Comparison of ENCODE assay signal across 30 cellular contexts in the genomic region with DNA sequence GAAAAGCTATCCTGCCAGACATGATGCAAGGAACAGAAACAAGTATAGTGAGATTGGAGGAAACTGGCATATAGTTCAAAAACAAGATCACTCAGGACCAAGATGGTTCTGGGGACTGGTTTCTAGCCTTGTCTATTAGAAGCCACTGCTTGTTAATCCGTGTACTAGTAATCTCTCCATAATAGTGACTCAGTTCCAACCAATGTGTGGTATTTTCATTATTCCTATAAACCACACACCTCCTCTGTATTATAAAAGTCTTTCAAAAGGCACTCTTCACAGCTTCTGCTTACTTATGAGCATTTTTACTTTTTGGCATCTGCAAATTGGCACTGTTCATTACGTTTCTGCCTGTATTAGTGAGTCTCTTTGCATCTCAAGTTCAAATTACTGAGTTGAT.
DNase-seq lines count a peak whose midpoint lies in the region; FAIRE-seq and TF ChIP-seq lines count a peak whose summit lies in the region.
"Had no signal": no experiment of that assay in that cellular context is flagged by ENCODE, and none has a peak within 500 bp of the region (broad histone marks: within the 10 kb centered on the region; RNA-seq: fewer than 3 reads in every experiment).

No MANE protein-coding gene starts in this region.

- H3K36me3 ChIP-seq in GM23248 (ENCODE audit: low read depth) = no peaks in the 10 kb centered on the region
- H3K36me3 ChIP-seq: BE2C, pancreas, spleen had no signal

- H3K27ac ChIP-seq in GM23248 (no peak overlapping the region), RWPE1 (no peak overlapping the region), epithelial cell of prostate (peak overlapping the region; percentile 3)
- H3K27ac ChIP-seq: hepatocyte, pancreas, spleen, VCaP had no signal

- H3K9ac ChIP-seq in GM23248 = no peak overlapping the region

- DNase-seq in GM23248 (peak; percentile 35), RWPE1 (ENCODE audit: low spot score) (peak; percentile 5), epithelial cell of prostate (ENCODE audit: low read depth, low spot score) (no peak), urothelium cell line (ENCODE audit: low spot score) (peak; percentile 4), cerebellum (ENCODE audit: low spot score) (no peak), SHP77 (lab: John Stamatoyannopoulos, UW) (no peak), hepatic stellate cell (ENCODE audit: low spot score) (no peak)
- DNase-seq: activated CD4-positive, alpha-beta T cell treated with anti-CD3 and anti-CD28 coated beads for 4 hours; activated CD8-positive, alpha-beta memory T cell treated with anti-CD3 and anti-CD28 coated beads for 24 hours; activated effector memory CD4-positive, alpha-beta T cell treated with anti-CD3 and anti-CD28 coated beads, Interleukin-2, amount 50 U/mL, for 16 hours; activated naive CD8-positive, alpha-beta T cell treated with anti-CD3 and anti-CD28 coated beads for 36 hours; activated T-cell treated with anti-CD3 and anti-CD28 coated beads, Interleukin-2, amount 50 U/mL, for 1 hour; BE2C; effector CD8-positive, alpha-beta T cell; erythroblast; GF-D8; NCI-H1417 treated with DMSO at 0.1 percent for 48 hours; NCI-H2081 treated with DMSO at 0.1 percent for 48 hours; NCI-H345; NCI-H774; pancreas; retina; spleen; stimulated activated CD4-positive, alpha-beta T cell treated with anti-CD3 and anti-CD28 coated beads, Interleukin-2, amount 100 ng/mL, for 48 hours had no signal

- no peak overlapping the region for H3K4me3 ChIP-seq in GM23248
- H3K4me3 ChIP-seq: hepatocyte, K562, pancreas, spleen had no signal

- CTCF ChIA-PET in RWPE1 (lab: Yijun Ruan, JAX) = interaction anchor here (0.6 kb wide), 2 partner anchors 70 to 423 kb away, joined by 3 to 6 read pairs; no protein-coding TSS in a partner anchor

- no peaks in the 10 kb centered on the region for H4K20me1 ChIP-seq in GM23248 (ENCODE audit: insufficient read depth)

- no peak overlapping the region for H3K4me2 ChIP-seq in GM23248 (ENCODE audit: unreplicated experiment)
- H3K4me2 ChIP-seq: hepatocyte had no signal

- H3F3A ChIP-seq in GM23248 (ENCODE audit: insufficient read depth) = no peaks in the 10 kb centered on the region

- TF ChIP-seq CTCF in RWPE1 (conservative IDR thresholded peaks at IDR 0.05; ENCODE audit: low read depth) = no peak

- H3K79me2 ChIP-seq in GM23248 (ENCODE audit: insufficient read depth) = no peaks in the 10 kb centered on the region
- H3K79me2 ChIP-seq: hepatocyte had no signal

- WGBS in GM23248 (ENCODE audit: low coverage in 1 of 2, low lambda C conversion rate in 2 of 2, missing lambda C conversion rate in 2 of 2), 2 experiments = 19 to 21% methylated on average over 2 of the region's 2 CpGs

- peak overlapping the region; percentile 3; the same call in 1 of the 2 replicates for H2AFZ ChIP-seq in GM23248
- H2AFZ ChIP-seq: hepatocyte had no signal

- H3K9me2 ChIP-seq in GM23248 (ENCODE audit: insufficient read depth) = no peaks in the 10 kb centered on the region

- H3K9me3 ChIP-seq in GM23248 (ENCODE audit: low read depth) = no peaks in the 10 kb centered on the region
- H3K9me3 ChIP-seq: BE2C, pancreas, spleen had no signal

- in situ Hi-C loops in GM23248 (cut with MboI) = no loop called here

- no peaks in the 10 kb centered on the region for H3K27me3 ChIP-seq in GM23248 (replicated peaks; ENCODE audit: insufficient read depth)
- H3K27me3 ChIP-seq: BE2C, hepatocyte, pancreas, spleen had no signal

- H3K4me1 ChIP-seq in GM23248 (ENCODE audit: insufficient read depth) = peaks cover 6% of the 10 kb centered on the region; the same call in 1 of the 2 replicates
- H3K4me1 ChIP-seq: pancreas, spleen had no signal

- FAIRE-seq in urothelium cell line (lab: Jason Lieb, UNC) = no peak
- FAIRE-seq: colon, frontal cortex, GM18507, K562, pancreas had no signal

- POLR2A ChIA-PET in RWPE1 (lab: Yijun Ruan, JAX; ENCODE audit: low non-redundant PET) = no interaction called here

Comparison
In these comparisons a context has a peak if more than half of its experiments do, and no peak if none do; other contexts are left out.
1. DNase-seq: peak in GM23248 (single experiment), RWPE1 (single experiment) and urothelium cell line (single experiment); none in epithelial cell of prostate (single experiment), cerebellum (single experiment), SHP77 (0 of 2) and hepatic stellate cell (single experiment).